7 cellular contexts compared by ENCODE assay signal in genomic region chr2:218291934-218292699, GRCh38. TPM values are rescaled to one million over a fixed set of nuclear protein-coding genes. Genes with fewer than 3 reads are reported as not detected.
DNase-seq lines count a peak whose midpoint lies in the region; ATAC-seq and TF ChIP-seq lines count a peak whose summit lies in the region.

TSS of gene TMBIM1 (minus strand) at chr2:218292503. CDS start at chr2:218282141, 10,362 bp downstream.

- peak; percentile 73 for ATAC-seq in GM18505 (IDR thresholded peaks at IDR 0.05; ENCODE audit: unreplicated experiment)
- peak; percentile 67 for ATAC-seq in HG02763 (IDR thresholded peaks at IDR 0.05; ENCODE audit: unreplicated experiment)

- peak; percentile 52 for TF ChIP-seq POLR2A in GM18505 (IDR thresholded peaks at IDR 0.05; ENCODE audit: borderline replicate concordance, extremely low read depth, insufficient read depth, insufficient read length)

- DNase-seq in NCI-H774 (lab: John Stamatoyannopoulos, UW) (peak; percentile 22), epidermal melanocyte (ENCODE audit: insufficient read length, low spot score) (peak; percentile 90), mucosa of gallbladder (ENCODE audit: low spot score) (peak; percentile 77)
- peak; percentile 91 for DNase-seq in activated CD8-positive, alpha-beta memory T cell treated with anti-CD3 and anti-CD28 coated beads, Interleukin-2, amount 50 U/mL, for 48 hours
- DNase-seq in stimulated activated CD8-positive, alpha-beta memory T cell treated with anti-CD3 and anti-CD28 coated beads, Interleukin-4, amount 100 ng/mL, for 4 hours (ENCODE audit: low read depth in 2 of 2, low spot score in 1 of 2), result peak; percentile 47 to 56

RNA-seq across cellular contexts. Expression of gene TMBIM1, which starts in this region (rescaled TPM):
- 388 TPM for total RNA-seq in mucosa of gallbladder

Comparison
In these comparisons a context has a peak if more than half of its experiments do, and no peak if none do; other contexts are left out.
1. Peak in every context shown above with its lines: DNase-seq and ATAC-seq.
2. DNase-seq: peak in every context shown above with its lines; median percentile 91 in activated CD8-positive, alpha-beta memory T cell treated with anti-CD3 and anti-CD28 coated beads, Interleukin-2, amount 50 U/mL, for 48 hours; 90 in epidermal melanocyte; 77 in mucosa of gallbladder; 52 in stimulated activated CD8-positive, alpha-beta memory T cell treated with anti-CD3 and anti-CD28 coated beads, Interleukin-4, amount 100 ng/mL, for 4 hours; 22 in NCI-H774.